Comparison of ENCODE assay signal across 20 cellular contexts in the genomic region with DNA sequence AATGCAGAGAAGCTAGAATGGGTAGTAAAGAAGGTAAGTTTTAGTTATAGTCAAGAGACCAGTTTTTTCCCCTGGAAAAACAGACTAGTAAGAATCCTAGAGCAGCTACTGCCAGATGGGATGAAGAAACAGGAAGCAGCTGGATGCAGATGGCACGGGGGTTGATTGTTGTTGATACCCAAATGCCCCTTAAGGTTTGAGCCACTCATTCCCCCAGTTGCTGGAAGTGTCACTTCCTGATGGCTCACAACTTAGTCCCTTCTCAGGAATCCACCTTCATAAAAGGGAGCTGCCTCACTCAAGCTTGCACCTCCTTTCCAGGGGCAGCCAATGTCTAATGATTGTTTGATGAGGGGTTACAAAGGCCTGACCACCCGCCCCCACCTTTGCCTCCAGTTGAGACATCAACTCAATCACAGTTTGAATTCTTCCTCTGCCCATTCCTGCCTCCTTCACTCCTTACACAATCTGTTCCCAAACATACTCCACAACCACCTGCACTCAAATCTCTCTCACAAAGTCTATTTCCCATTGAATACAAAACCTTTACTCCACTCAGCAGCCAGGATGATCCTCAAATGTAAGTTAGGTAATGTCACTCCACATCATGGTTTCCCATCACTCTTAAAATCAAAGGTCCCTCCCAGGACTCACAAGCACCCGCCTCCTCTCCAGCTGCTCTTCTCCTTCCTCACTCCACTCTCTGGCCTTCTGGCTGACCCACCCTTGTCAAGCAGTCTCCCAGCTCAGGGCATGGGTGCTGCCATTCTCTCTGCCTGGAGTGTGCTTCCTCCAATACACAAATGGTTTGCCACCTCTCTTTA.
A peak's percentile ranks its signal among the peaks of the same experiment; 100 is the strongest.
DNase-seq lines count a peak whose midpoint lies in the region; ATAC-seq and TF ChIP-seq lines count a peak whose summit lies in the region.
"Had no signal": no experiment of that assay in that cellular context is flagged by ENCODE, and none has a peak within 500 bp of the region (broad histone marks: within the 10 kb centered on the region; RNA-seq: fewer than 3 reads in every experiment).

No MANE protein-coding gene starts in this region.

- H3K4me1 ChIP-seq in stomach smooth muscle (ENCODE audit: control insufficient read depth, insufficient read depth, low read length) = peaks cover 35% of the 10 kb centered on the region

- H3K9me3 ChIP-seq in stomach smooth muscle (ENCODE audit: control insufficient read depth in 2 of 2, low read length in 2 of 2) = no peaks in the 10 kb centered on the region
- H3K9me3 ChIP-seq: adrenal gland had no signal

- H3K9ac ChIP-seq in stomach smooth muscle (ENCODE audit: low read length in 2 of 2) = no peak overlapping the region

- H3K4me3 ChIP-seq in foreskin fibroblast (ENCODE audit: low read depth in 1 of 2, low read length in 2 of 2) (no peak overlapping the region), stomach smooth muscle (ENCODE audit: low read length in 2 of 2) (no peak overlapping the region)
- H3K4me3 ChIP-seq: adrenal gland had no signal

- H3K36me3 ChIP-seq in stomach smooth muscle (ENCODE audit: control insufficient read depth in 2 of 2, insufficient read depth in 2 of 2, low read length in 2 of 2) = no peaks in the 10 kb centered on the region
- H3K36me3 ChIP-seq: adrenal gland had no signal

- DNase-seq in DMS53 (lab: John Stamatoyannopoulos, UW) = peak; percentile 37
- DNase-seq in DMS53 treated with DMSO at 0.1 percent for 48 hours (lab: John Stamatoyannopoulos, UW; ENCODE audit: unreplicated experiment) = no peak
- DNase-seq in RPMI7951 (ENCODE audit: low read depth) = peak; percentile 87
- peak; percentile 78 to 87 for DNase-seq in foreskin fibroblast
- DNase-seq in middle frontal gyrus (ENCODE audit: extremely low spot score, low spot score) = no peak
- no peak for DNase-seq in NCI-H510A treated with DMSO at 0.1 percent for 48 hours (lab: John Stamatoyannopoulos, UW)
- DNase-seq: activated CD4-positive, CD25-positive, alpha-beta regulatory T cell treated with anti-CD3 and anti-CD28 coated beads, Interleukin-2, amount 50 U/mL, for 72 hours; adrenal gland; CD4-positive, CD25-positive, alpha-beta regulatory T cell; central memory CD4-positive, alpha-beta T cell; effector memory CD4-positive, alpha-beta T cell; naive B cell; NCI-H1694 treated with DMSO at 0.1 percent for 48 hours; NCI-H446 treated with DMSO at 0.1 percent for 48 hours; stimulated activated CD4-positive, alpha-beta T cell treated with anti-CD3 and anti-CD28 coated beads, Interleukin-15, amount 100 ng/mL, for 24 hours; stimulated activated naive CD4-positive, alpha-beta T cell had no signal

- no peak for TF ChIP-seq CTCF in foreskin fibroblast (IDR thresholded peaks at IDR 0.05; ENCODE audit: low read depth, low read length)

- no peak for ATAC-seq in GM18868 (IDR thresholded peaks at IDR 0.05; ENCODE audit: unreplicated experiment)
- ATAC-seq: left lobe of liver had no signal

- H3K27me3 ChIP-seq in stomach smooth muscle (ENCODE audit: control insufficient read depth in 1 of 2, insufficient read depth in 2 of 2, low read length in 2 of 2) = no peaks in the 10 kb centered on the region
- H3K27me3 ChIP-seq: adrenal gland had no signal

- H3K27ac ChIP-seq in stomach smooth muscle (ENCODE audit: low read length) = peak overlapping the region; percentile 6
- H3K27ac ChIP-seq: 22Rv1, adrenal gland had no signal

Comparison
In these comparisons a context has a peak if more than half of its experiments do, and no peak if none do; other contexts are left out.
1. DNase-seq: peak in DMS53 (single experiment), RPMI7951 (single experiment) and foreskin fibroblast (2 of 2); none in DMS53 treated with DMSO at 0.1 percent for 48 hours (single experiment), middle frontal gyrus (single experiment) and NCI-H510A treated with DMSO at 0.1 percent for 48 hours (single experiment).